ENCODE assay signal across 14 cellular contexts in genomic region chr7:38284553-38284952, GRCh38.
"Had no signal": no experiment of that assay in that cellular context is flagged by ENCODE, and none has a peak within 500 bp of the region (broad histone marks: within the 10 kb centered on the region; RNA-seq: fewer than 3 reads in every experiment).

No MANE protein-coding gene starts in this region.

- ATAC-seq: activated naive CD8-positive, alpha-beta T cell treated with anti-CD3 and anti-CD28 coated beads, Interleukin-2, amount 50 U/mL, for 24 hours; activated T-helper 17 cell treated with anti-CD3 and anti-CD28 coated beads, Interleukin-2, amount 50 U/mL, for 72 hours; stimulated activated naive B cell treated with anti-CD40 and anti-IgM and Interleukin-4, amounts not matched to agents 10 μg/mL and 1 μg/mL and 100 μg/mL, for 72 hours had no signal

- H2AFZ ChIP-seq: parathyroid adenoma had no signal

- H3K27ac ChIP-seq: epithelial cell of prostate, parathyroid adenoma, transverse colon, vagina, WERI-Rb-1 had no signal

- H3K79me2 ChIP-seq: parathyroid adenoma had no signal

- H3K36me3 ChIP-seq: transverse colon, vagina, WERI-Rb-1 had no signal

- H3K27me3 ChIP-seq: transverse colon, vagina had no signal

- FAIRE-seq: astrocyte, bronchial epithelial cell had no signal

- H3K4me3 ChIP-seq: transverse colon, vagina had no signal

- H3K9me3 ChIP-seq: transverse colon, vagina had no signal

- H3K9ac ChIP-seq: parathyroid adenoma had no signal

- H3K4me1 ChIP-seq: parathyroid adenoma, transverse colon had no signal

- DNase-seq: activated CD4-positive, alpha-beta T cell treated with anti-CD3 and anti-CD28 coated beads, Interleukin-2, amount 50 U/mL, for 48 hours; activated naive CD4-positive, alpha-beta T cell treated with anti-CD3 and anti-CD28 coated beads for 36 hours; activated naive CD8-positive, alpha-beta T cell treated with anti-CD3 and anti-CD28 coated beads, Interleukin-2, amount 50 U/mL, for 24 hours; foreskin melanocyte; stimulated activated CD4-positive, alpha-beta T cell treated with anti-CD3 and anti-CD28 coated beads, Interleukin-2, amount 100 ng/mL, for 48 hours; stimulated activated naive B cell treated with anti-CD40 and anti-IgM and Interleukin-4, amounts not matched to agents 10 μg/mL and 1 μg/mL and 100 μg/mL, for 72 hours; transverse colon; WERI-Rb-1 had no signal
